ENCODE assay signal across 20 cellular contexts in the genomic region with DNA sequence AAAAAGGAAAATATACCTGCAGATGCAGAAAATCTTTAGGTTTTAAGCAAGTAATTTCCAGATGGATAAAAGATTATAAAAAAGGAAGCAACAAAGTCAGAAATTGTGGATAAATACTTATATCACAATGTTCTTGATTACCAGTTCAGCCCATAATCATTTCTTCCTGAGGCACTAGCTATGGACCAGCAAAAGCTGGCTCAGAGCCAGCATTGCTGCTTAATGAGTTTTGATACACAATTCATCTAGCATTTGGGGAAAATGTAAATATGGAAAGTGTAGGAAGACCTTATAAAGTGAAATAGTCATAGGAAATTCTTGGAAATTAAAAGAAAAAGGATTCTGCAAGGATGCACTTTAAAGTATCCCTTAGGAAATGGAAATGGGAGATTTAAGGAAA.
"Had no signal": no experiment of that assay in that cellular context is flagged by ENCODE, and none has a peak within 500 bp of the region (broad histone marks: within the 10 kb centered on the region; RNA-seq: fewer than 3 reads in every experiment).

No MANE protein-coding gene starts in this region.

- H3K36me3 Mint-ChIP-seq: activated naive CD8-positive, alpha-beta T cell; mesothelial cell of epicardium; natural killer cell; stimulated activated naive B cell treated with anti-CD40 and anti-IgM and Interleukin-4, amounts not matched to agents 10 μg/mL and 1 μg/mL and 100 μg/mL, for 72 hours; type B pancreatic cell; WTC11 had no signal

- H3K27ac Mint-ChIP-seq: activated naive CD8-positive, alpha-beta T cell; activated T-cell treated with anti-CD3 and anti-CD28 coated beads, Interleukin-2, amount 50 U/mL, for 24 hours; activated T-helper 17 cell treated with anti-CD3 and anti-CD28 coated beads, Interleukin-2, amount 50 U/mL, for 72 hours; effector memory CD8-positive, alpha-beta T cell; mesothelial cell of epicardium; natural killer cell; progenitor cell of endocrine pancreas; stimulated activated naive B cell treated with anti-CD40 and anti-IgM and Interleukin-4, amounts not matched to agents 10 μg/mL and 1 μg/mL and 100 μg/mL, for 72 hours; type B pancreatic cell; WTC11 had no signal

- H3K9me3 Mint-ChIP-seq: activated T-cell treated with anti-CD3 and anti-CD28 coated beads, Interleukin-2, amount 50 U/mL, for 24 hours; activated T-helper 17 cell treated with anti-CD3 and anti-CD28 coated beads, Interleukin-2, amount 50 U/mL, for 72 hours; central memory CD8-positive, alpha-beta T cell; stimulated activated naive B cell treated with anti-CD40 and anti-IgM and Interleukin-4, amounts not matched to agents 10 μg/mL and 1 μg/mL and 100 μg/mL, for 72 hours had no signal

- H3K27me3 Mint-ChIP-seq: activated naive CD8-positive, alpha-beta T cell; activated T-helper 17 cell treated with anti-CD3 and anti-CD28 coated beads, Interleukin-2, amount 50 U/mL, for 72 hours; central memory CD8-positive, alpha-beta T cell; effector memory CD8-positive, alpha-beta T cell; progenitor cell of endocrine pancreas; stimulated activated naive B cell treated with anti-CD40 and anti-IgM and Interleukin-4, amounts not matched to agents 10 μg/mL and 1 μg/mL and 100 μg/mL, for 72 hours; type B pancreatic cell had no signal

- H3K4me1 Mint-ChIP-seq: activated T-helper 17 cell treated with anti-CD3 and anti-CD28 coated beads, Interleukin-2, amount 50 U/mL, for 72 hours; central memory CD8-positive, alpha-beta T cell; natural killer cell; stimulated activated naive B cell treated with anti-CD40 and anti-IgM and Interleukin-4, amounts not matched to agents 10 μg/mL and 1 μg/mL and 100 μg/mL, for 72 hours had no signal

- ATAC-seq: activated T-helper 17 cell treated with anti-CD3 and anti-CD28 coated beads, Interleukin-2, amount 50 U/mL, for 72 hours; effector memory CD8-positive, alpha-beta T cell; esophagus mucosa; gastrocnemius medialis; left ventricle myocardium superior; natural killer cell; stimulated activated naive B cell treated with anti-CD40 and anti-IgM and Interleukin-4, amounts not matched to agents 10 μg/mL and 1 μg/mL and 100 μg/mL, for 72 hours; WTC11 had no signal

- H3K4me3 Mint-ChIP-seq: activated naive CD8-positive, alpha-beta T cell; activated T-cell treated with anti-CD3 and anti-CD28 coated beads, Interleukin-2, amount 50 U/mL, for 24 hours; activated T-helper 17 cell treated with anti-CD3 and anti-CD28 coated beads, Interleukin-2, amount 50 U/mL, for 72 hours; central memory CD8-positive, alpha-beta T cell; effector memory CD8-positive, alpha-beta T cell; mesothelial cell of epicardium; natural killer cell; stimulated activated naive B cell treated with anti-CD40 and anti-IgM and Interleukin-4, amounts not matched to agents 10 μg/mL and 1 μg/mL and 100 μg/mL, for 72 hours; type B pancreatic cell; WTC11 had no signal

- DNase-seq: activated T-cell treated with anti-CD3 and anti-CD28 coated beads, Interleukin-2, amount 50 U/mL, for 24 hours; dorsolateral prefrontal cortex; effector memory CD8-positive, alpha-beta T cell; gastrocnemius medialis; head of caudate nucleus; left ventricle myocardium superior; mammary epithelial cell; natural killer cell; retina; stimulated activated CD4-positive, alpha-beta T cell treated with anti-CD3 and anti-CD28 coated beads, Interleukin-2, amount 100 ng/mL, for 48 hours; stimulated activated CD8-positive, alpha-beta memory T cell treated with anti-CD3 and anti-CD28 coated beads, Interleukin-4, amount 100 ng/mL, for 48 hours; stimulated activated naive B cell treated with anti-CD40 and anti-IgM and Interleukin-4, amounts not matched to agents 10 μg/mL and 1 μg/mL and 100 μg/mL, for 72 hours had no signal
